Comparison of ENCODE assay signal across 1 cellular context in genomic region chr1:230066466-230067404, GRCh38.
TF ChIP-seq lines count a peak whose summit lies in the region.

TSS of gene GALNT2 (plus strand) at chr1:230067238. CDS start at chr1:230067281, 43 bp downstream.

TF ChIP-seq in K562, 482 proteins besides CTCF, POLR2A, EP300 and RAD21 (continued from another document):
- TF ChIP-seq THRA (IDR thresholded peaks at IDR 0.05) (no peak), ARID3A (IDR thresholded peaks at IDR 0.05; ENCODE audit: borderline replicate concordance, low read depth, low read length) (no peak), KLF1 (tag; IDR thresholded peaks at IDR 0.05) (no peak), RBFOX2 (IDR thresholded peaks at IDR 0.05; ENCODE audit: low read depth, low read length) (peak; percentile 75), HMG20A (CRISPR knock-in tag; conservative IDR thresholded peaks at IDR 0.05) (no peak), ZNF699 (CRISPR knock-in tag; IDR thresholded peaks at IDR 0.05; ENCODE audit: insufficient replicate concordance) (no peak), ZNF121 (CRISPR knock-in tag; conservative IDR thresholded peaks at IDR 0.05) (no peak), ZBTB1 (CRISPR knock-in tag; IDR thresholded peaks at IDR 0.05; ENCODE audit: borderline replicate concordance, low read depth) (no peak), CEBPB (tag; IDR thresholded peaks at IDR 0.05) (no peak), COPS2 (conservative IDR thresholded peaks at IDR 0.05) (no peak), ZNF445 (CRISPR knock-in tag; IDR thresholded peaks at IDR 0.05; ENCODE audit: low read depth) (no peak), SMARCA4 (IDR thresholded peaks at IDR 0.05) (peak; percentile 38), NBN (IDR thresholded peaks at IDR 0.05; ENCODE audit: low read depth) (0 out of 2 replicates have a peak, but pooled peaks have one; percentile 34), ZNF197 (CRISPR knock-in tag; IDR thresholded peaks at IDR 0.05; ENCODE audit: low read depth) (no peak), ZBTB33 (CRISPR knock-in tag; IDR thresholded peaks at IDR 0.05) (no peak), SNRNP70 (optimal IDR thresholded peaks at IDR 0.05; ENCODE audit: low read depth, low read length) (no peak), SMAD1 (IDR thresholded peaks at IDR 0.05; ENCODE audit: low read depth, low read length, partially characterized antibody) (no peak), ZNF324 (CRISPR knock-in tag; IDR thresholded peaks at IDR 0.05) (no peak), ZNF707 (CRISPR knock-in tag; conservative IDR thresholded peaks at IDR 0.05) (no peak), SUPT5H (IDR thresholded peaks at IDR 0.05) (peak; percentile 41; the same call in 1 of the 2 replicates), SMAD3 (CRISPR knock-in tag; conservative IDR thresholded peaks at IDR 0.05) (no peak), STAT5A (IDR thresholded peaks at IDR 0.05; ENCODE audit: borderline replicate concordance, low read length) (no peak), NCOA6 (IDR thresholded peaks at IDR 0.05) (no peak), EWSR1 (IDR thresholded peaks at IDR 0.05; ENCODE audit: borderline replicate concordance, low read depth, partially characterized antibody) (no peak), RUNX1 (IDR thresholded peaks at IDR 0.05; ENCODE audit: low read depth) (no peak), HMG20B (CRISPR knock-in tag; IDR thresholded peaks at IDR 0.05) (no peak), JUN (IDR thresholded peaks at IDR 0.05; ENCODE audit: borderline replicate concordance, low read depth, low read length) (no peak; the same call in 1 of the 2 replicates), JUN (CRISPR knock-in tag; IDR thresholded peaks at IDR 0.05; ENCODE audit: borderline replicate concordance) (no peak), BRF1 (IDR thresholded peaks at IDR 0.05; ENCODE audit: borderline replicate concordance, extremely low read depth, insufficient read length) (no peak), C11orf30 (IDR thresholded peaks at IDR 0.05; ENCODE audit: low read depth) (no peak), MLLT1 (IDR thresholded peaks at IDR 0.05) (no peak), TRIM28 (IDR thresholded peaks at IDR 0.05) (no peak; the same call in 1 of the 2 replicates), ZNF184 (CRISPR knock-in tag; IDR thresholded peaks at IDR 0.05) (no peak), ADNP (tag; IDR thresholded peaks at IDR 0.05) (no peak), SREBF1 (IDR thresholded peaks at IDR 0.05; ENCODE audit: borderline replicate concordance, low read depth, low read length) (no peak), PTTG1 (tag; IDR thresholded peaks at IDR 0.05; ENCODE audit: low read depth) (no peak), ZNF23 (CRISPR knock-in tag; IDR thresholded peaks at IDR 0.05) (no peak), ESRRB (CRISPR knock-in tag; IDR thresholded peaks at IDR 0.05; ENCODE audit: borderline replicate concordance) (no peak), MGA (IDR thresholded peaks at IDR 0.05) (peak; percentile 85), CREB1 (IDR thresholded peaks at IDR 0.05) (no peak), CREB1 (CRISPR knock-in tag; IDR thresholded peaks at IDR 0.05) (no peak), ZBTB43 (CRISPR knock-in tag; IDR thresholded peaks at IDR 0.05) (no peak), ZNF75A (CRISPR knock-in tag; IDR thresholded peaks at IDR 0.05) (no peak), TBP (optimal IDR thresholded peaks at IDR 0.05; ENCODE audit: low read depth, low read length) (peak; percentile 76), TCF3 (CRISPR knock-in tag; IDR thresholded peaks at IDR 0.05) (0 out of 2 replicates have a peak, but pooled peaks have one; percentile 4), MAFK (IDR thresholded peaks at IDR 0.05; ENCODE audit: low read length) (no peak), KLF10 (CRISPR knock-in tag; IDR thresholded peaks at IDR 0.05) (no peak), NONO (IDR thresholded peaks at IDR 0.05; ENCODE audit: low read depth in 2 of 2, low read length in 1 of 2) (peak; percentile 49 to 84; a peak in 3 of 4 replicates)
